ENCODE assay signal across 26 cellular contexts in genomic region chr1:2136836-2137235, GRCh38. TPM values are rescaled to one million over a fixed set of nuclear protein-coding genes. Genes with fewer than 3 reads are reported as not detected.
A peak's percentile ranks its signal among the peaks of the same experiment; 100 is the strongest.
DNase-seq lines count a peak whose midpoint lies in the region; ATAC-seq, FAIRE-seq and TF ChIP-seq lines count a peak whose summit lies in the region.
"Had no signal": no experiment of that assay in that cellular context is flagged by ENCODE, and none has a peak within 500 bp of the region (broad histone marks: within the 10 kb centered on the region; RNA-seq: fewer than 3 reads in every experiment).

No MANE protein-coding gene starts in this region.

- peak overlapping the region; percentile 83 for H2BK12ac ChIP-seq in trophoblast cell (ENCODE audit: low read length)

- H3K4me1 ChIP-seq in CD4-positive, alpha-beta memory T cell (ENCODE audit: insufficient read depth, low read length), result peaks cover 17% of the 10 kb centered on the region
- H3K4me1 ChIP-seq in RWPE2 (ENCODE audit: insufficient read depth, poor library complexity, severe bottlenecking), result peaks cover 18% of the 10 kb centered on the region
- peaks cover 81% of the 10 kb centered on the region for H3K4me1 ChIP-seq in HepG2 (ENCODE audit: insufficient read depth, low read length)
- H3K4me1 ChIP-seq in trophoblast cell (ENCODE audit: control insufficient read depth in 1 of 2, insufficient read depth in 2 of 2, low read length in 2 of 2), result peaks cover 35 to 41% of the 10 kb centered on the region in 2 experiments

- H3K79me2 ChIP-seq in HepG2 (ENCODE audit: insufficient read depth, low read length) (peaks cover 20% of the 10 kb centered on the region), trophoblast cell (ENCODE audit: control insufficient read depth, insufficient read depth, low read length, poor library complexity) (peaks cover 17% of the 10 kb centered on the region)

- H4K8ac ChIP-seq in trophoblast cell (ENCODE audit: low read depth, low read length), result no peak overlapping the region

- TF ChIP-seq EP300 in HepG2 (IDR thresholded peaks at IDR 0.05; ENCODE audit: low read depth in 2 of 2, low read length in 2 of 2) (no peak), HepG2 (CRISPR knock-in tag; IDR thresholded peaks at IDR 0.05; ENCODE audit: borderline replicate concordance) (no peak)

- H3K9ac ChIP-seq in HepG2 (ENCODE audit: insufficient read depth, low read depth, low read length) (no peak overlapping the region; the same call in 1 of the 2 replicates), trophoblast cell (ENCODE audit: low read length) (no peak overlapping the region)

- H3K9me3 Mint-ChIP-seq in CD4-positive, alpha-beta memory T cell, result peaks cover 0 to 2% (median 0%) of the 10 kb centered on the region in 8 donors
- H3K9me3 Mint-ChIP-seq: activated CD8-positive, alpha-beta T cell treated with anti-CD3 and anti-CD28 coated beads for 36 hours; activated T-cell treated with anti-CD3 and anti-CD28 coated beads, Interleukin-2, amount 50 U/mL, for 24 hours; naive B cell had no signal

- no peaks in the 10 kb centered on the region for H4K20me1 ChIP-seq in HepG2 (ENCODE audit: insufficient read depth, low read length)

- H2AFZ ChIP-seq in HepG2 (ENCODE audit: low read length), result no peak overlapping the region
- no peak overlapping the region for H2AFZ ChIP-seq in trophoblast cell (ENCODE audit: insufficient read depth, low read length, poor library complexity)

- in situ Hi-C loops in HepG2 (cut with HindIII; ENCODE audit: extremely low pct_ligation_motif_present, low pct_unique_long_range_greater_than_20kb), result loop anchor here (5.0 kb wide), 1 partner anchor 35 kb away; no protein-coding TSS in a partner anchor

- H3K27ac Mint-ChIP-seq in CD4-positive, alpha-beta memory T cell, result peak overlapping the region in 4 of 7 donors; percentile 1 to 81 (median 48)
- H3K27ac Mint-ChIP-seq: activated CD8-positive, alpha-beta T cell treated with anti-CD3 and anti-CD28 coated beads for 36 hours; activated T-cell treated with anti-CD3 and anti-CD28 coated beads, Interleukin-2, amount 50 U/mL, for 24 hours had no signal

- no peak for FAIRE-seq in HepG2 (lab: Jason Lieb, UNC)
- FAIRE-seq: G401.6, K562, keratinocyte had no signal

- no peaks in the 10 kb centered on the region for H3K27me3 Mint-ChIP-seq in CD4-positive, alpha-beta memory T cell
- H3K27me3 Mint-ChIP-seq: activated CD8-positive, alpha-beta T cell treated with anti-CD3 and anti-CD28 coated beads for 36 hours; activated T-cell treated with anti-CD3 and anti-CD28 coated beads, Interleukin-2, amount 50 U/mL, for 24 hours; naive B cell had no signal

- CTCF ChIA-PET in CD4-positive, alpha-beta memory T cell (lab: Charles Lee; ENCODE audit: partially characterized antibody), result no interaction called here
- CTCF ChIA-PET in HepG2 (lab: Yijun Ruan, JAX; ENCODE audit: low intra/inter-chr PET ratio, low total read pairs), result no interaction called here

- H3K4me1 Mint-ChIP-seq in CD4-positive, alpha-beta memory T cell, result peaks cover 13 to 61% (median 33%) of the 10 kb centered on the region in 4 donors

- peaks cover 33% of the 10 kb centered on the region for H3K79me1 ChIP-seq in trophoblast cell (ENCODE audit: low read length)

- BruUV-seq in HepG2 (replicated peaks; lab: Mats Ljungman, UMichigan), result no TSS peak

- peak overlapping the region; percentile 95 for H4K91ac ChIP-seq in trophoblast cell (ENCODE audit: low read depth, low read length)

- peak overlapping the region; percentile 74 for H3K14ac ChIP-seq in trophoblast cell (ENCODE audit: low read length)

- no peaks in the 10 kb centered on the region for H3K9me3 ChIP-seq in CD4-positive, alpha-beta memory T cell (ENCODE audit: control insufficient read depth in 1 of 2, low read length in 2 of 2)
- H3K9me3 ChIP-seq in RWPE2 (ENCODE audit: severe bottlenecking) (no peaks in the 10 kb centered on the region), HepG2 (ENCODE audit: low read length) (no peaks in the 10 kb centered on the region), trophoblast cell (ENCODE audit: insufficient read depth, low read depth, low read length) (no peaks in the 10 kb centered on the region)
- H3K9me3 ChIP-seq: gastrocnemius medialis had no signal

- no peak for ATAC-seq in RWPE2 (ENCODE audit: low read depth)
- ATAC-seq in HepG2, result no peak
- ATAC-seq: activated CD8-positive, alpha-beta T cell treated with anti-CD3 and anti-CD28 coated beads for 36 hours; gastrocnemius medialis; K562 had no signal

- H3K4ac ChIP-seq in trophoblast cell (ENCODE audit: low read depth, low read length), result peak overlapping the region; percentile 37

- TF ChIP-seq POLR2A in HepG2 (IDR thresholded peaks at IDR 0.05; ENCODE audit: insufficient read depth in 1 of 2, low read depth in 2 of 2, low read length in 2 of 2), result no peak

- TF ChIP-seq CTCF in RWPE2 (IDR thresholded peaks at IDR 0.05; ENCODE audit: poor library complexity, severe bottlenecking) (no peak), HepG2 (CRISPR knock-in tag; IDR thresholded peaks at IDR 0.05) (no peak)

- H4K12ac ChIP-seq in trophoblast cell (ENCODE audit: low read depth, low read length), result no peak overlapping the region

- intact Hi-C loops in CD4-positive, alpha-beta memory T cell (cut with micrococcal nuclease), result no loop called here
- intact Hi-C loops in HepG2 (cut with micrococcal nuclease; ENCODE audit: unreplicated experiment), result no loop called here

- POLR2A ChIA-PET in CD4-positive, alpha-beta memory T cell (lab: Charles Lee; ENCODE audit: partially characterized antibody), result no interaction called here
- POLR2A ChIA-PET in HepG2 (lab: Yijun Ruan, JAX), result interaction anchor here (2.0 kb wide), 1 partner anchor 33 kb away, joined by 12 read pairs; no protein-coding TSS in a partner anchor

- no peak overlapping the region for H3K23ac ChIP-seq in trophoblast cell (ENCODE audit: low read length)

- no peak for DNase-seq in CD4-positive, alpha-beta memory T cell
- DNase-seq in RWPE2 (ENCODE audit: low spot score), result peak; percentile 37
- DNase-seq in HepG2 (ENCODE audit: low spot score), result no peak
- peak; percentile 75 to 80 for DNase-seq in trophoblast cell
- DNase-seq in SHP77 treated with DMSO at 0.1 percent for 48 hours (lab: John Stamatoyannopoulos, UW), result no peak
- DNase-seq in NCI-H2107 (lab: John Stamatoyannopoulos, UW), result no peak
- DNase-seq in AML-193 (lab: John Stamatoyannopoulos, UW), result no peak
- DNase-seq in NCI-H82 treated with DMSO at 0.1 percent for 48 hours (lab: John Stamatoyannopoulos, UW; ENCODE audit: unreplicated experiment), result no peak
- DNase-seq: activated CD4-positive, CD25-positive, alpha-beta regulatory T cell treated with anti-CD3 and anti-CD28 coated beads, Interleukin-2, amount 50 U/mL, for 72 hours; activated naive CD4-positive, alpha-beta T cell; activated T-cell treated with anti-CD3 and anti-CD28 coated beads, Interleukin-2, amount 50 U/mL, for 24 hours; anterior cingulate cortex; cerebellar nuclear complex; DMS153; effector memory CD4-positive, alpha-beta T cell; gastrocnemius medialis; H7; mammary epithelial cell; naive B cell; NCI-H2171 treated with DMSO at 0.1 percent for 48 hours; RPMI8226; substantia nigra had no signal

- no peak overlapping the region for H2BK120ac ChIP-seq in trophoblast cell (ENCODE audit: insufficient read depth, low read length, poor library complexity)

- H3K18ac ChIP-seq in trophoblast cell (ENCODE audit: low read length), result no peak overlapping the region

- no peak overlapping the region for H3K4me3 ChIP-seq in CD4-positive, alpha-beta memory T cell (ENCODE audit: low read length in 2 of 2)
- no peak overlapping the region for H3K4me3 ChIP-seq in RWPE2 (ENCODE audit: severe bottlenecking)
- H3K4me3 ChIP-seq in HepG2 (replicated peaks in 1 of 3; ENCODE audit: insufficient read depth in 1 of 3, low read depth in 2 of 3, low read length in 3 of 3), result peak overlapping the region in 1 of 3 experiments; percentile 77; a peak in 2 of 6 replicates
- no peak overlapping the region for H3K4me3 ChIP-seq in trophoblast cell (ENCODE audit: low read depth, low read length)
- H3K4me3 ChIP-seq: gastrocnemius medialis, K562 had no signal

- no peak overlapping the region for H3K4me3 Mint-ChIP-seq in CD4-positive, alpha-beta memory T cell
- H3K4me3 Mint-ChIP-seq: activated CD8-positive, alpha-beta T cell treated with anti-CD3 and anti-CD28 coated beads for 36 hours; activated T-cell treated with anti-CD3 and anti-CD28 coated beads, Interleukin-2, amount 50 U/mL, for 24 hours; naive B cell had no signal

- no peaks in the 10 kb centered on the region for H3K36me3 ChIP-seq in CD4-positive, alpha-beta memory T cell (ENCODE audit: insufficient read depth, low read length)
- H3K36me3 ChIP-seq in RWPE2 (ENCODE audit: low read depth) (no peaks in the 10 kb centered on the region), HepG2 (replicated peaks in 1 of 2; ENCODE audit: control insufficient read depth in 1 of 2, insufficient read depth in 2 of 2, low read length in 2 of 2) (peaks cover 0 to 9% of the 10 kb centered on the region in 2 experiments; a peak in 2 of 5 replicates), trophoblast cell (ENCODE audit: control insufficient read depth in 1 of 2, insufficient read depth in 2 of 2, low read length in 2 of 2) (peaks cover 19% of the 10 kb centered on the region in 2 experiments)
- H3K36me3 ChIP-seq: gastrocnemius medialis had no signal

- H2BK5ac ChIP-seq in trophoblast cell (ENCODE audit: low read depth, low read length, poor library complexity), result no peak overlapping the region

- 92% methylated on average over 11 of the region's 11 CpGs for WGBS in HepG2 (ENCODE audit: low lambda C conversion rate)
- WGBS in trophoblast cell (ENCODE audit: extremely low coverage, insufficient coverage, insufficient read length), result no CpG with 5 or more reads among the region's 11 CpGs

- H3K4me2 ChIP-seq in HepG2 (ENCODE audit: low read depth, low read length), result peak overlapping the region; percentile 94
- no peak overlapping the region for H3K4me2 ChIP-seq in trophoblast cell (ENCODE audit: low read length)

- peaks cover 0 to 8% of the 10 kb centered on the region in 2 donors for H3K36me3 Mint-ChIP-seq in CD4-positive, alpha-beta memory T cell
- H3K36me3 Mint-ChIP-seq: naive B cell had no signal

- no peaks in the 10 kb centered on the region for H3K27me3 ChIP-seq in CD4-positive, alpha-beta memory T cell (ENCODE audit: insufficient read depth, low read length)
- H3K27me3 ChIP-seq in RWPE2 (ENCODE audit: insufficient read depth, poor library complexity, severe bottlenecking) (no peaks in the 10 kb centered on the region), HepG2 (ENCODE audit: control insufficient read depth in 1 of 2, insufficient read depth in 2 of 2, low read length in 2 of 2) (no peaks in the 10 kb centered on the region), trophoblast cell (ENCODE audit: insufficient read depth, low read length) (no peaks in the 10 kb centered on the region)

- peak overlapping the region; percentile 85 for H2AK5ac ChIP-seq in trophoblast cell (ENCODE audit: low read length)

- no peak overlapping the region for H3K27ac ChIP-seq in CD4-positive, alpha-beta memory T cell (ENCODE audit: low read depth, low read length)
- H3K27ac ChIP-seq in RWPE2 (ENCODE audit: poor library complexity, severe bottlenecking), result no peak overlapping the region
- H3K27ac ChIP-seq in HepG2 (ENCODE audit: extremely low read length, insufficient read depth, low read length), result peak overlapping the region; percentile 74
- H3K27ac ChIP-seq in trophoblast cell (ENCODE audit: low read depth, low read length), result no peak overlapping the region
- H3K27ac ChIP-seq: gastrocnemius medialis had no signal

- TF ChIP-seq RAD21 in HepG2 (CRISPR knock-in tag; IDR thresholded peaks at IDR 0.05), result no peak

RNA-seq across cellular contexts. Expression of gene FAAP20, which starts 57.7 kb away (rescaled TPM):
- total RNA-seq in CD4-positive, alpha-beta memory T cell, result 10 to 100 TPM; 38.4 to 40.8 TPM
- 10 to 100 TPM; 54.2 to 58.9 TPM for polyA plus RNA-seq in CD4-positive, alpha-beta memory T cell
- 10.4 and 10.8 TPM in 2 replicates for total RNA-seq in HepG2 (2016; rRNA removed; fragmentation: Illumina TruSeq; extraction: Trizol)
- total RNA-seq in HepG2 (2016; cell fraction: cytosol; rRNA removed; fragmentation: Illumina TruSeq; extraction: Trizol; ENCODE audit: low read depth), result 25.8 and 31.3 TPM in 2 replicates
- 9.1 and 10.5 TPM in 2 replicates for total RNA-seq in HepG2 (2016; cell fraction: insoluble cytoplasmic fraction; rRNA removed; fragmentation: Illumina TruSeq; extraction: Trizol)
- 30.5 and 36.7 TPM in 2 replicates for total RNA-seq in HepG2 (2016; cell fraction: membrane; rRNA removed; fragmentation: Illumina TruSeq; extraction: Trizol)
- total RNA-seq in HepG2 (2016; cell fraction: nucleus; rRNA removed; fragmentation: Illumina TruSeq; extraction: Trizol), result 7.4 and 9.0 TPM in 2 replicates
- 9.6 and 14.4 TPM in 2 replicates for polyA plus RNA-seq in HepG2 (2011; rRNA removed)
- polyA plus RNA-seq in HepG2 (2011; cell fraction: cytosol; rRNA removed), result 8.7 and 21.7 TPM in 2 replicates
- polyA plus RNA-seq in HepG2 (2011; cell fraction: nucleus; rRNA removed), result 37.4 and 44.6 TPM in 2 replicates
- polyA plus RNA-seq in HepG2 (2012), result 24.2 and 24.5 TPM in 2 replicates
- polyA plus RNA-seq in HepG2 (2016; cell fraction: cytosol; fragmentation: Illumina TruSeq; extraction: Trizol; ENCODE audit: low read depth), result 237 and 239 TPM in 2 replicates
- 38.7 and 46.2 TPM in 2 replicates for polyA plus RNA-seq in HepG2 (2016; cell fraction: insoluble cytoplasmic fraction; fragmentation: Illumina TruSeq; extraction: Trizol; ENCODE audit: low read depth)
- 156 and 163 TPM in 2 replicates for polyA plus RNA-seq in HepG2 (2016; cell fraction: membrane; fragmentation: Illumina TruSeq; extraction: Trizol; ENCODE audit: low read depth)
- 44.5 and 50.9 TPM in 2 replicates for polyA plus RNA-seq in HepG2 (2016; cell fraction: nucleus; fragmentation: Illumina TruSeq; extraction: Trizol; ENCODE audit: insufficient read depth, low read depth)
- polyA minus RNA-seq in HepG2 (2011; rRNA and poly(A)+ RNA removed; ENCODE audit: low replicate concordance), result 3.5 and 6.2 TPM in 2 replicates
- 5.6 and 7.3 TPM in 2 replicates for polyA minus RNA-seq in HepG2 (2011; cell fraction: cytosol; rRNA and poly(A)+ RNA removed)
- 6.3 and 6.6 TPM in 2 replicates for polyA minus RNA-seq in HepG2 (2011; cell fraction: nucleus; rRNA and poly(A)+ RNA removed)
- 85.8 and 86.1 TPM in 2 replicates for polyA plus RNA-seq in trophoblast cell (2013)

Comparison
In these comparisons a context has a peak if more than half of its experiments do, and no peak if none do; other contexts are left out.
1. DNase-seq: peak in RWPE2 (single experiment) and trophoblast cell (2 of 2); none in CD4-positive, alpha-beta memory T cell (0 of 5), HepG2 (single experiment), SHP77 treated with DMSO at 0.1 percent for 48 hours (single experiment), NCI-H2107 (single experiment), AML-193 (0 of 2) and NCI-H82 treated with DMSO at 0.1 percent for 48 hours (single experiment).